Comparison of ENCODE assay signal across 19 cellular contexts in the genomic region with DNA sequence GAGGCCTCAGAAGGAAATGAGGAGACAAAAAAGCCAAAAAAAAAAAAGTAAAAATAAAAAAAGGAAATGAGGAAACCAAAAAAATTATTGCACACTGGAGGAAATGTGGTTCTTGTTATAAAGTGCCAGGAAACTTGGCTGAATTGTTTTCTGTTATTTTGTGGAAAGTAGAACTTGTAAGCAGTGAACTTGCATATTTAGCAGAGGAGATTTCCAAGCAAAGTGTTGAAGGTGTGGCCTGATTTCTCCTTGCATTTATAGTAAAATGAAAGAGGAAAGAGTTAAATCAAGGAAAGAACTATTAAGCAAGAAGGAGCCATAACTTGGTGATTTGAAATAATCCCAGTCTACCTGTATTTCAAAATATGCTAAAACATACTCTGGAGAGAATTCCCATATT. TPM values are rescaled to one million over a fixed set of nuclear protein-coding genes. Genes with fewer than 3 reads are reported as not detected.
DNase-seq lines count a peak whose midpoint lies in the region; ATAC-seq, FAIRE-seq and TF ChIP-seq lines count a peak whose summit lies in the region.
"Had no signal": no experiment of that assay in that cellular context is flagged by ENCODE, and none has a peak within 500 bp of the region (broad histone marks: within the 10 kb centered on the region; RNA-seq: fewer than 3 reads in every experiment).

No MANE protein-coding gene starts in this region.

- H2AFZ ChIP-seq in HepG2 (ENCODE audit: low read length): no peak overlapping the region
- no peak overlapping the region for H2AFZ ChIP-seq in osteoblast (ENCODE audit: low read length)

- POLR2A ChIA-PET in HepG2 (lab: Yijun Ruan, JAX): no interaction called here

- peaks cover 10% of the 10 kb centered on the region for H3K4me1 Mint-ChIP-seq in T-helper 1 cell treated with Interleukin-12 subunit alpha and Interleukin-12 subunit beta and Interleukin-4 antibody, amounts not matched to agents 30 μg/mL and 1 μg/mL, for 36 hours (ENCODE audit: low read depth)

- no peaks in the 10 kb centered on the region for H3K4me1 ChIP-seq in HepG2 (ENCODE audit: insufficient read depth, low read length)
- H3K4me1 ChIP-seq in right lobe of liver: no peaks in the 10 kb centered on the region
- no peaks in the 10 kb centered on the region for H3K4me1 ChIP-seq in osteoblast (ENCODE audit: insufficient read depth, low read length)
- H3K4me1 ChIP-seq: SJSA1 had no signal

- H3K4me2 ChIP-seq in HepG2 (ENCODE audit: low read depth, low read length) (no peak overlapping the region), osteoblast (ENCODE audit: insufficient read depth, low read length) (no peak overlapping the region)

- H3K27ac ChIP-seq in HepG2 (ENCODE audit: extremely low read length, insufficient read depth, low read length) (no peak overlapping the region), right lobe of liver (no peak overlapping the region), osteoblast (ENCODE audit: low read depth, low read length) (no peak overlapping the region)
- H3K27ac ChIP-seq: HL-60, SJSA1 had no signal

- ATAC-seq in HepG2 (no peak), right lobe of liver (no peak), GM19463 (IDR thresholded peaks at IDR 0.05; ENCODE audit: unreplicated experiment) (no peak)
- ATAC-seq: HCT116, PC-3 had no signal

- no TSS peak for BruUV-seq in HepG2 (replicated peaks; lab: Mats Ljungman, UMichigan)

- no peak for TF ChIP-seq CTCF in HepG2 (CRISPR knock-in tag; IDR thresholded peaks at IDR 0.05)
- TF ChIP-seq CTCF in right lobe of liver (IDR thresholded peaks at IDR 0.05): no peak
- no peak for TF ChIP-seq CTCF in osteoblast (IDR thresholded peaks at IDR 0.05; ENCODE audit: extremely low read depth, low read depth, low read length)

- no peak for FAIRE-seq in HepG2 (lab: Jason Lieb, UNC)
- FAIRE-seq: G401.6 had no signal

- peak overlapping the region; percentile 77 for H3K27ac Mint-ChIP-seq in T-helper 1 cell treated with Interleukin-12 subunit alpha and Interleukin-12 subunit beta and Interleukin-4 antibody, amounts not matched to agents 30 μg/mL and 1 μg/mL, for 36 hours
- H3K27ac Mint-ChIP-seq: CD4-positive, alpha-beta memory T cell had no signal

- peaks cover 17% of the 10 kb centered on the region for H3K27me3 Mint-ChIP-seq in T-helper 1 cell treated with Interleukin-12 subunit alpha and Interleukin-12 subunit beta and Interleukin-4 antibody, amounts not matched to agents 30 μg/mL and 1 μg/mL, for 36 hours (ENCODE audit: low read depth)

- peaks cover 5% of the 10 kb centered on the region for H3K36me3 Mint-ChIP-seq in T-helper 1 cell treated with Interleukin-12 subunit alpha and Interleukin-12 subunit beta and Interleukin-4 antibody, amounts not matched to agents 30 μg/mL and 1 μg/mL, for 36 hours (ENCODE audit: low read depth)

- no peak for DNase-seq in T-helper 1 cell
- DNase-seq in HepG2 (ENCODE audit: low spot score): no peak
- DNase-seq in right lobe of liver: no peak
- peak; percentile 52 for DNase-seq in MV-4-11 (lab: John Stamatoyannopoulos, UW)
- DNase-seq in osteoblast (ENCODE audit: insufficient read length, low spot score, missing footprints): peak; percentile 4
- DNase-seq in NCI-H446 (lab: John Stamatoyannopoulos, UW): no peak
- DNase-seq: CD4-positive, alpha-beta memory T cell; COR-L47; Karpas-422; NCI-H2029; NCI-H510A; NCI-H69; PC-3 had no signal

- peak overlapping the region; percentile 37 for H3K4me3 Mint-ChIP-seq in T-helper 1 cell treated with Interleukin-12 subunit alpha and Interleukin-12 subunit beta and Interleukin-4 antibody, amounts not matched to agents 30 μg/mL and 1 μg/mL, for 36 hours
- H3K4me3 Mint-ChIP-seq: CD4-positive, alpha-beta memory T cell had no signal

- peaks cover 0 to 11% of the 10 kb centered on the region in 2 experiments; a peak in 1 of 5 replicates for H3K27me3 ChIP-seq in HepG2 (ENCODE audit: control insufficient read depth in 1 of 2, insufficient read depth in 2 of 2, low read length in 2 of 2)
- no peaks in the 10 kb centered on the region for H3K27me3 ChIP-seq in right lobe of liver
- H3K27me3 ChIP-seq in osteoblast (ENCODE audit: insufficient read depth, low read length): no peaks in the 10 kb centered on the region
- H3K27me3 ChIP-seq: SJSA1 had no signal

- no peak overlapping the region for H3K4me3 ChIP-seq in HepG2 (replicated peaks in 1 of 3; ENCODE audit: insufficient read depth in 1 of 3, low read depth in 2 of 3, low read length in 3 of 3)
- no peak overlapping the region for H3K4me3 ChIP-seq in right lobe of liver
- H3K4me3 ChIP-seq in osteoblast (ENCODE audit: insufficient read depth, low read length): no peak overlapping the region
- H3K4me3 ChIP-seq: SJSA1 had no signal

- no peak overlapping the region for H3K9ac ChIP-seq in HepG2 (ENCODE audit: insufficient read depth, low read depth, low read length)

- no peaks in the 10 kb centered on the region for H3K9me3 ChIP-seq in HepG2 (ENCODE audit: low read length)
- no peaks in the 10 kb centered on the region for H3K9me3 ChIP-seq in right lobe of liver
- H3K9me3 ChIP-seq in osteoblast (ENCODE audit: low read depth, low read length): no peaks in the 10 kb centered on the region

- H4K20me1 ChIP-seq in HepG2 (ENCODE audit: insufficient read depth, low read length) (no peaks in the 10 kb centered on the region), osteoblast (ENCODE audit: insufficient read depth, low read length) (no peaks in the 10 kb centered on the region)

- TF ChIP-seq POLR2A in HepG2 (IDR thresholded peaks at IDR 0.05; ENCODE audit: insufficient read depth in 1 of 2, low read depth in 2 of 2, low read length in 2 of 2): no peak
- no peak for TF ChIP-seq POLR2A in right lobe of liver (IDR thresholded peaks at IDR 0.05)

- CTCF ChIA-PET in HepG2 (lab: Yijun Ruan, JAX; ENCODE audit: low intra/inter-chr PET ratio, low total read pairs): no interaction called here

- intact Hi-C loops in HepG2 (cut with micrococcal nuclease; ENCODE audit: unreplicated experiment): no loop called here
- intact Hi-C loops in right lobe of liver (cut with DNase I): no loop called here

- H3K36me3 ChIP-seq in HepG2 (replicated peaks in 1 of 2; ENCODE audit: control insufficient read depth in 1 of 2, insufficient read depth in 2 of 2, low read length in 2 of 2): no peaks in the 10 kb centered on the region
- no peaks in the 10 kb centered on the region for H3K36me3 ChIP-seq in right lobe of liver
- H3K36me3 ChIP-seq in osteoblast (ENCODE audit: insufficient read depth, low read length): no peaks in the 10 kb centered on the region
- H3K36me3 ChIP-seq: SJSA1 had no signal

- TF ChIP-seq RAD21 in HepG2 (CRISPR knock-in tag; IDR thresholded peaks at IDR 0.05): no peak

- peaks cover 7% of the 10 kb centered on the region for H3K9me3 Mint-ChIP-seq in T-helper 1 cell treated with Interleukin-12 subunit alpha and Interleukin-12 subunit beta and Interleukin-4 antibody, amounts not matched to agents 30 μg/mL and 1 μg/mL, for 36 hours

- in situ Hi-C loops in HepG2 (cut with HindIII; ENCODE audit: extremely low pct_ligation_motif_present, low pct_unique_long_range_greater_than_20kb): no loop called here

- no peaks in the 10 kb centered on the region for H3K79me2 ChIP-seq in HepG2 (ENCODE audit: insufficient read depth, low read length)
- H3K79me2 ChIP-seq in osteoblast (ENCODE audit: insufficient read depth, low read length): no peaks in the 10 kb centered on the region

- no peak for TF ChIP-seq EP300 in HepG2 (IDR thresholded peaks at IDR 0.05; ENCODE audit: low read depth in 2 of 2, low read length in 2 of 2)
- no peak for TF ChIP-seq EP300 in HepG2 (CRISPR knock-in tag; IDR thresholded peaks at IDR 0.05; ENCODE audit: borderline replicate concordance)

TF ChIP-seq in HepG2, 621 proteins besides CTCF, POLR2A, EP300 and RAD21 (continues in another document):
- TF ChIP-seq, protein P1, sequence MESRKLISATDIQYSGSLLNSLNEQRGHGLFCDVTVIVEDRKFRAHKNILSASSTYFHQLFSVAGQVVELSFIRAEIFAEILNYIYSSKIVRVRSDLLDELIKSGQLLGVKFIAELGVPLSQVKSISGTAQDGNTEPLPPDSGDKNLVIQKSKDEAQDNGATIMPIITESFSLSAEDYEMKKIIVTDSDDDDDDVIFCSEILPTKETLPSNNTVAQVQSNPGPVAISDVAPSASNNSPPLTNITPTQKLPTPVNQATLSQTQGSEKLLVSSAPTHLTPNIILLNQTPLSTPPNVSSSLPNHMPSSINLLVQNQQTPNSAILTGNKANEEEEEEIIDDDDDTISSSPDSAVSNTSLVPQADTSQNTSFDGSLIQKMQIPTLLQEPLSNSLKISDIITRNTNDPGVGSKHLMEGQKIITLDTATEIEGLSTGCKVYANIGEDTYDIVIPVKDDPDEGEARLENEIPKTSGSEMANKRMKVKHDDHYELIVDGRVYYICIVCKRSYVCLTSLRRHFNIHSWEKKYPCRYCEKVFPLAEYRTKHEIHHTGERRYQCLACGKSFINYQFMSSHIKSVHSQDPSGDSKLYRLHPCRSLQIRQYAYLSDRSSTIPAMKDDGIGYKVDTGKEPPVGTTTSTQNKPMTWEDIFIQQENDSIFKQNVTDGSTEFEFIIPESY (CRISPR knock-in tag; IDR thresholded peaks at IDR 0.05): no peak
- TF ChIP-seq HIVEP1 (CRISPR knock-in tag; IDR thresholded peaks at IDR 0.05): no peak
- peak; percentile 99 for TF ChIP-seq ZNF256 (CRISPR knock-in tag; conservative IDR thresholded peaks at IDR 0.05)

RNA-seq across cellular contexts. Expression of gene CPPED1, which starts 34.1 kb away (rescaled TPM):
- 66.6 and 118 TPM in 2 replicates for total RNA-seq in HepG2 (2016; rRNA removed; fragmentation: Illumina TruSeq; extraction: Trizol)
- total RNA-seq in HepG2 (2016; cell fraction: cytosol; rRNA removed; fragmentation: Illumina TruSeq; extraction: Trizol; ENCODE audit: low read depth): 21.2 and 21.9 TPM in 2 replicates
- total RNA-seq in HepG2 (2016; cell fraction: insoluble cytoplasmic fraction; rRNA removed; fragmentation: Illumina TruSeq; extraction: Trizol): 68.3 and 113 TPM in 2 replicates
- total RNA-seq in HepG2 (2016; cell fraction: membrane; rRNA removed; fragmentation: Illumina TruSeq; extraction: Trizol): 62.9 and 66.9 TPM in 2 replicates
- total RNA-seq in HepG2 (2016; cell fraction: nucleus; rRNA removed; fragmentation: Illumina TruSeq; extraction: Trizol): 58.7 and 62.6 TPM in 2 replicates
- 62.5 and 71.3 TPM in 2 replicates for polyA plus RNA-seq in HepG2 (2011; rRNA removed)
- polyA plus RNA-seq in HepG2 (2011; cell fraction: cytosol; rRNA removed): 47.6 and 65.5 TPM in 2 replicates
- 21.8 and 24.9 TPM in 2 replicates for polyA plus RNA-seq in HepG2 (2011; cell fraction: nucleus; rRNA removed)
- 65.8 and 79.3 TPM in 2 replicates for polyA plus RNA-seq in HepG2 (2012)
- polyA plus RNA-seq in HepG2 (2016; cell fraction: cytosol; fragmentation: Illumina TruSeq; extraction: Trizol; ENCODE audit: low read depth): 40.3 and 43.5 TPM in 2 replicates
- polyA plus RNA-seq in HepG2 (2016; cell fraction: insoluble cytoplasmic fraction; fragmentation: Illumina TruSeq; extraction: Trizol; ENCODE audit: low read depth): 204 and 209 TPM in 2 replicates
- polyA plus RNA-seq in HepG2 (2016; cell fraction: membrane; fragmentation: Illumina TruSeq; extraction: Trizol; ENCODE audit: low read depth): 63.7 and 78.2 TPM in 2 replicates
- 75.7 and 79.0 TPM in 2 replicates for polyA plus RNA-seq in HepG2 (2016; cell fraction: nucleus; fragmentation: Illumina TruSeq; extraction: Trizol; ENCODE audit: insufficient read depth, low read depth)
- polyA minus RNA-seq in HepG2 (2011; rRNA and poly(A)+ RNA removed; ENCODE audit: low replicate concordance): 6.0 and 117 TPM in 2 replicates
- 57.0 and 63.8 TPM in 2 replicates for polyA minus RNA-seq in HepG2 (2011; cell fraction: cytosol; rRNA and poly(A)+ RNA removed)
- 65.0 and 68.2 TPM in 2 replicates for polyA minus RNA-seq in HepG2 (2011; cell fraction: nucleus; rRNA and poly(A)+ RNA removed)
- 10 to 100 TPM; 24.0 to 41.6 (median 31.0) TPM for total RNA-seq in right lobe of liver
- 21.4 and 31.2 TPM in 2 replicates for total RNA-seq in osteoblast

Comparison
In these comparisons a context has a peak if more than half of its experiments do, and no peak if none do; other contexts are left out.
1. DNase-seq: peak in MV-4-11 (single experiment) and osteoblast (single experiment); none in T-helper 1 cell (0 of 5), HepG2 (single experiment), right lobe of liver (0 of 3) and NCI-H446 (0 of 2).